Comparison of ENCODE assay signal across 13 cellular contexts in the genomic region with DNA sequence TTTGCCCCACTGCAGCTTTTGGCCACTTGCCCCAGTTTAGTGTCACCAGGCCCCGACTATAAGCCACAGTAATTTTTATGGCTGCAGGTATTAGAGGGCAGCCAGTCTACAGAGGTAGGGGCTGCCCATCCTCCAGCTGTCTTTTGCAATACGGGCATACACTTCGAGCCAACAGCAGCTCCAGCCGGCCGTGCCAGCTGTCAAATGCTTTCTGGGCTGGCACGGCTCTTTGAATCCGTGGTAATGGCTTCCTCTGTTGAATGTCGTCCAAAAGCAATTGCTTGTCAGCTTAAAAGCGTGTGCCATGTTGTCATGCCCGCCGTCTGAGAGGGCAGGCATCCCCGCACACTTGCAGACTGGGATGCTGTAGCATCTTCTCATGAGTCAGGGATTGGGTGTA. TPM values are rescaled to one million over a fixed set of nuclear protein-coding genes. Genes with fewer than 3 reads are reported as not detected.
DNase-seq lines count a peak whose midpoint lies in the region; ATAC-seq and TF ChIP-seq lines count a peak whose summit lies in the region.
"Had no signal": no experiment of that assay in that cellular context is flagged by ENCODE, and none has a peak within 500 bp of the region (broad histone marks: within the 10 kb centered on the region; RNA-seq: fewer than 3 reads in every experiment).

No MANE protein-coding gene starts in this region.

- peaks cover 14% of the 10 kb centered on the region for H3K36me3 Mint-ChIP-seq in activated CD8-positive, alpha-beta memory T cell treated with anti-CD3 and anti-CD28 coated beads, Interleukin-2, amount 10 ng/mL, durations not matched to agents 7 days and 5 days
- H3K36me3 Mint-ChIP-seq in type B pancreatic cell, result peaks cover 31% of the 10 kb centered on the region

- peaks cover 0 to 15% (median 0%) of the 10 kb centered on the region in 4 donors for H3K36me3 ChIP-seq in transverse colon
- H3K36me3 ChIP-seq: ovary had no signal

- intact Hi-C loops in transverse colon (cut with DNase I; ENCODE audit: low total_unique reads), result no loop called here

- H3K27me3 ChIP-seq in transverse colon, result no peaks in the 10 kb centered on the region
- H3K27me3 ChIP-seq: hepatocyte, ovary, Peyer's patch had no signal

- no peak overlapping the region for H3K4me3 Mint-ChIP-seq in activated CD8-positive, alpha-beta memory T cell treated with anti-CD3 and anti-CD28 coated beads, Interleukin-2, amount 10 ng/mL, durations not matched to agents 7 days and 5 days
- H3K4me3 Mint-ChIP-seq in type B pancreatic cell, result no peak overlapping the region
- H3K4me3 Mint-ChIP-seq: memory B cell had no signal

- peak; percentile 15 for DNase-seq in activated CD8-positive, alpha-beta memory T cell treated with anti-CD3 and anti-CD28 coated beads, Interleukin-2, amount 10 ng/mL, durations not matched to agents 7 days and 5 days
- no peak for DNase-seq in activated CD8-positive, alpha-beta memory T cell treated with anti-CD3 and anti-CD28 coated beads, Interleukin-2, amount 50 U/mL, for 4 hours
- peak; percentile 51 for DNase-seq in astrocyte of the hippocampus (ENCODE audit: low read depth, low spot score)
- peak; percentile 79 for DNase-seq in medulla oblongata (ENCODE audit: extremely low spot score)
- DNase-seq in transverse colon, result peak; percentile 25
- DNase-seq in GM03348 (ENCODE audit: low spot score), result no peak
- DNase-seq in central memory CD4-positive, alpha-beta T cell, result no peak
- DNase-seq in type B pancreatic cell (ENCODE audit: extremely low spot score, unreplicated experiment), result no peak
- DNase-seq: NCI-H187, ovary, Peyer's patch had no signal

- CTCF ChIA-PET in activated CD8-positive, alpha-beta memory T cell treated with anti-CD3 and anti-CD28 coated beads, Interleukin-2, amount 10 ng/mL, durations not matched to agents 7 days and 5 days (lab: Charles Lee), result interaction anchor here (1.9 kb wide), 1 partner anchor 18 kb away, joined by 5 read pairs; no protein-coding TSS in a partner anchor

- H3K27me3 Mint-ChIP-seq in activated CD8-positive, alpha-beta memory T cell treated with anti-CD3 and anti-CD28 coated beads, Interleukin-2, amount 10 ng/mL, durations not matched to agents 7 days and 5 days, result peaks cover 13% of the 10 kb centered on the region
- no peaks in the 10 kb centered on the region for H3K27me3 Mint-ChIP-seq in type B pancreatic cell
- H3K27me3 Mint-ChIP-seq: memory B cell had no signal

- TF ChIP-seq EP300 in transverse colon (IDR thresholded peaks at IDR 0.05; ENCODE audit: low read depth), result no peak

- peaks cover 0 to 25% (median 6%) of the 10 kb centered on the region in 4 donors for H3K4me1 ChIP-seq in transverse colon

- no peaks in the 10 kb centered on the region for H3K9me3 Mint-ChIP-seq in activated CD8-positive, alpha-beta memory T cell treated with anti-CD3 and anti-CD28 coated beads, Interleukin-2, amount 10 ng/mL, durations not matched to agents 7 days and 5 days (ENCODE audit: low read depth)
- H3K9me3 Mint-ChIP-seq in type B pancreatic cell, result no peaks in the 10 kb centered on the region
- H3K9me3 Mint-ChIP-seq: memory B cell had no signal

- TF ChIP-seq POLR2A in transverse colon (IDR thresholded peaks at IDR 0.05), result no peak

- H3K4me1 Mint-ChIP-seq in activated CD8-positive, alpha-beta memory T cell treated with anti-CD3 and anti-CD28 coated beads, Interleukin-2, amount 10 ng/mL, durations not matched to agents 7 days and 5 days, result peaks cover 14% of the 10 kb centered on the region
- H3K4me1 Mint-ChIP-seq in type B pancreatic cell (ENCODE audit: unreplicated experiment), result peaks cover 35% of the 10 kb centered on the region

- no peaks in the 10 kb centered on the region for H3K9me3 ChIP-seq in transverse colon
- H3K9me3 ChIP-seq: ovary, Peyer's patch had no signal

- no peak overlapping the region for H3K4me3 ChIP-seq in transverse colon
- H3K4me3 ChIP-seq: hepatocyte, ovary, Peyer's patch had no signal

- H3K27ac Mint-ChIP-seq in activated CD8-positive, alpha-beta memory T cell treated with anti-CD3 and anti-CD28 coated beads, Interleukin-2, amount 10 ng/mL, durations not matched to agents 7 days and 5 days, result no peak overlapping the region
- H3K27ac Mint-ChIP-seq in type B pancreatic cell, result no peak overlapping the region

- no peak for ATAC-seq in activated CD8-positive, alpha-beta memory T cell treated with anti-CD3 and anti-CD28 coated beads, Interleukin-2, amount 10 ng/mL, durations not matched to agents 7 days and 5 days

- H3K27ac ChIP-seq in transverse colon, result no peak overlapping the region
- H3K27ac ChIP-seq: ovary, Peyer's patch had no signal

- in situ Hi-C loops in transverse colon (cut with MboI; ENCODE audit: low pct_ligation_motif_present in 1 of 4, low pct_unique_long_range_greater_than_20kb in 1 of 4, low sequenced_read_pairs in 3 of 4), result no loop called here

- WGBS in transverse colon (ENCODE audit: low coverage in 1 of 2), 2 donors, result 45 to 60% methylated on average over 1 to 12 of the region's 12 CpGs

- no peak for TF ChIP-seq CTCF in transverse colon (IDR thresholded peaks at IDR 0.05)
- no peak for TF ChIP-seq CTCF in type B pancreatic cell (conservative IDR thresholded peaks at IDR 0.05)

RNA-seq across cellular contexts. Expression of a gene that starts 41.3 kb away (rescaled TPM):
- total RNA-seq in activated CD8-positive, alpha-beta memory T cell treated with anti-CD3 and anti-CD28 coated beads, Interleukin-2, amount 10 ng/mL, durations not matched to agents 7 days and 5 days, result 10 to 100 TPM; 11.9 to 46.8 TPM
- 10 to 100 TPM in 3 of 4 donors, 1 to 10 TPM in 1; 8.8 to 41.8 (median 36.1) TPM for total RNA-seq in transverse colon
- total RNA-seq in type B pancreatic cell (ENCODE audit: low replicate concordance), result 28.7 and 29.2 TPM in 2 replicates

Comparison
In these comparisons a context has a peak if more than half of its experiments do, and no peak if none do; other contexts are left out.
1. DNase-seq: peak in activated CD8-positive, alpha-beta memory T cell treated with anti-CD3 and anti-CD28 coated beads, Interleukin-2, amount 10 ng/mL, durations not matched to agents 7 days and 5 days (single experiment), astrocyte of the hippocampus (single experiment), medulla oblongata (single experiment) and transverse colon (single experiment); none in activated CD8-positive, alpha-beta memory T cell treated with anti-CD3 and anti-CD28 coated beads, Interleukin-2, amount 50 U/mL, for 4 hours (single experiment), GM03348 (single experiment), central memory CD4-positive, alpha-beta T cell (single experiment) and type B pancreatic cell (single experiment).